ENCODE assay signal across 1 cellular context in the genomic region with DNA sequence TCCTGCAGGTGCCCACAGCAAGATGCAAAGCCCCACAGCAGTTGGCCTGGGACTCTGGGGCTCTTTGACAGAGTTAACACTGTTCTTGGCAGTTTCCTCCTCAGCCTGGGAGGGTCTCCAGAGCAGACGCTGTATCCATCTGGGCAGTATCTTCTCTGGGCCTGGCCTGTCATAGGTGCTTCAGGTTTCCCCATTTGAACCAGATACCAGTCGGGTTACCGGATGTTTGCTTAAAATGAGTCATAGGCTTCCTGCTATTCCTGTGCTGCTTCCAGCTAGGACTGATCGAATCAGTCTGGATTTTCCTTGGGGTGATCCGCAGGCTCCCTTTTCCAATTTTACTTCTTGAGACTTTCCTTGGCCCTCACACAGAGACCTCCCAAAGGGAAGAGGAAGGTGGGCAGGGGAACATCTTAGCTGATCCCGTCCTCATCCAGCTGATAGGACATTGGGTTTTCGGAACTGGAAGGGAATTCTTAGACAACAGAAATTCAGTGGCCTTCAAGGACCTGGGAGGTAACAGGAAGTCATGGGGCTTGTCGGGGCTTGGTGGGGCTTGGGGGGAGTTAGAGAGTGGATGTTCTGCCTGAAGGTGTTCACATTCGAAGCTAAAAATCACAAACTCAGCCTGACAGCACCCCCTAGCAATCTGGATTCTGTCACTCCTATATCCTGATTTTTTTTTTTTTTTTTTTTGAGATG.
TF ChIP-seq lines count a peak whose summit lies in the region.

No MANE protein-coding gene starts in this region.

TF ChIP-seq in HepG2, 621 proteins besides CTCF, POLR2A, EP300 and RAD21 (continued from another document):
- TF ChIP-seq, protein P1, sequence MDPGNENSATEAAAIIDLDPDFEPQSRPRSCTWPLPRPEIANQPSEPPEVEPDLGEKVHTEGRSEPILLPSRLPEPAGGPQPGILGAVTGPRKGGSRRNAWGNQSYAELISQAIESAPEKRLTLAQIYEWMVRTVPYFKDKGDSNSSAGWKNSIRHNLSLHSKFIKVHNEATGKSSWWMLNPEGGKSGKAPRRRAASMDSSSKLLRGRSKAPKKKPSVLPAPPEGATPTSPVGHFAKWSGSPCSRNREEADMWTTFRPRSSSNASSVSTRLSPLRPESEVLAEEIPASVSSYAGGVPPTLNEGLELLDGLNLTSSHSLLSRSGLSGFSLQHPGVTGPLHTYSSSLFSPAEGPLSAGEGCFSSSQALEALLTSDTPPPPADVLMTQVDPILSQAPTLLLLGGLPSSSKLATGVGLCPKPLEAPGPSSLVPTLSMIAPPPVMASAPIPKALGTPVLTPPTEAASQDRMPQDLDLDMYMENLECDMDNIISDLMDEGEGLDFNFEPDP (CRISPR knock-in tag; conservative IDR thresholded peaks at IDR 0.05) = no peak
- TF ChIP-seq HOXA9 (CRISPR knock-in tag; IDR thresholded peaks at IDR 0.05; ENCODE audit: borderline replicate concordance) (no peak), ZNF709 (CRISPR knock-in tag; IDR thresholded peaks at IDR 0.05) (no peak), ZSCAN22 (CRISPR knock-in tag; IDR thresholded peaks at IDR 0.05) (no peak), FIP1L1 (IDR thresholded peaks at IDR 0.05; ENCODE audit: borderline replicate concordance, insufficient read depth, low read depth, low read length) (no peak), PCBP2 (optimal IDR thresholded peaks at IDR 0.05; ENCODE audit: low read depth, low read length, poor library complexity, severe bottlenecking) (no peak), ZMYM2 (CRISPR knock-in tag; IDR thresholded peaks at IDR 0.05) (no peak), ZNF225 (CRISPR knock-in tag; IDR thresholded peaks at IDR 0.05) (no peak), MAZ (IDR thresholded peaks at IDR 0.05; ENCODE audit: borderline replicate concordance, low read depth, low read length) (no peak), MAZ (CRISPR knock-in tag; IDR thresholded peaks at IDR 0.05; ENCODE audit: low read depth) (no peak), ZNF296 (CRISPR knock-in tag; conservative IDR thresholded peaks at IDR 0.05) (no peak), SMARCE1 (IDR thresholded peaks at IDR 0.05; ENCODE audit: borderline replicate concordance) (no peak), FOXA1 (IDR thresholded peaks at IDR 0.05) (no peak), FOXA1 (CRISPR knock-in tag; IDR thresholded peaks at IDR 0.05) (peak; percentile 92), RXRB (CRISPR knock-in tag; IDR thresholded peaks at IDR 0.05; ENCODE audit: borderline replicate concordance) (peak; percentile 75; the same call in 1 of the 2 replicates), ARHGAP35 (CRISPR knock-in tag; IDR thresholded peaks at IDR 0.05; ENCODE audit: borderline replicate concordance) (no peak), SETDB1 (CRISPR knock-in tag; IDR thresholded peaks at IDR 0.05; ENCODE audit: borderline replicate concordance) (no peak), CAMTA2 (CRISPR knock-in tag; IDR thresholded peaks at IDR 0.05; ENCODE audit: borderline replicate concordance) (no peak), NFKB2 (CRISPR knock-in tag; IDR thresholded peaks at IDR 0.05; ENCODE audit: borderline replicate concordance) (no peak)
- TF ChIP-seq, protein P2, sequence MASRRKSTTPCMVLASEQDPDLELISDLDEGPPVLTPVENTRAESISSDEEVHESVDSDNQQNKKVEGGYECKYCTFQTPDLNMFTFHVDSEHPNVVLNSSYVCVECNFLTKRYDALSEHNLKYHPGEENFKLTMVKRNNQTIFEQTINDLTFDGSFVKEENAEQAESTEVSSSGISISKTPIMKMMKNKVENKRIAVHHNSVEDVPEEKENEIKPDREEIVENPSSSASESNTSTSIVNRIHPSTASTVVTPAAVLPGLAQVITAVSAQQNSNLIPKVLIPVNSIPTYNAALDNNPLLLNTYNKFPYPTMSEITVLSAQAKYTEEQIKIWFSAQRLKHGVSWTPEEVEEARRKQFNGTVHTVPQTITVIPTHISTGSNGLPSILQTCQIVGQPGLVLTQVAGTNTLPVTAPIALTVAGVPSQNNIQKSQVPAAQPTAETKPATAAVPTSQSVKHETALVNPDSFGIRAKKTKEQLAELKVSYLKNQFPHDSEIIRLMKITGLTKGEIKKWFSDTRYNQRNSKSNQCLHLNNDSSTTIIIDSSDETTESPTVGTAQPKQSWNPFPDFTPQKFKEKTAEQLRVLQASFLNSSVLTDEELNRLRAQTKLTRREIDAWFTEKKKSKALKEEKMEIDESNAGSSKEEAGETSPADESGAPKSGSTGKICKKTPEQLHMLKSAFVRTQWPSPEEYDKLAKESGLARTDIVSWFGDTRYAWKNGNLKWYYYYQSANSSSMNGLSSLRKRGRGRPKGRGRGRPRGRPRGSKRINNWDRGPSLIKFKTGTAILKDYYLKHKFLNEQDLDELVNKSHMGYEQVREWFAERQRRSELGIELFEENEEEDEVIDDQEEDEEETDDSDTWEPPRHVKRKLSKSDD (CRISPR knock-in tag; IDR thresholded peaks at IDR 0.05; ENCODE audit: low read depth) = no peak
- TF ChIP-seq, protein P3, sequence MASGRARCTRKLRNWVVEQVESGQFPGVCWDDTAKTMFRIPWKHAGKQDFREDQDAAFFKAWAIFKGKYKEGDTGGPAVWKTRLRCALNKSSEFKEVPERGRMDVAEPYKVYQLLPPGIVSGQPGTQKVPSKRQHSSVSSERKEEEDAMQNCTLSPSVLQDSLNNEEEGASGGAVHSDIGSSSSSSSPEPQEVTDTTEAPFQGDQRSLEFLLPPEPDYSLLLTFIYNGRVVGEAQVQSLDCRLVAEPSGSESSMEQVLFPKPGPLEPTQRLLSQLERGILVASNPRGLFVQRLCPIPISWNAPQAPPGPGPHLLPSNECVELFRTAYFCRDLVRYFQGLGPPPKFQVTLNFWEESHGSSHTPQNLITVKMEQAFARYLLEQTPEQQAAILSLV (CRISPR knock-in tag; IDR thresholded peaks at IDR 0.05; ENCODE audit: borderline replicate concordance) = no peak
- TF ChIP-seq, protein P4, sequence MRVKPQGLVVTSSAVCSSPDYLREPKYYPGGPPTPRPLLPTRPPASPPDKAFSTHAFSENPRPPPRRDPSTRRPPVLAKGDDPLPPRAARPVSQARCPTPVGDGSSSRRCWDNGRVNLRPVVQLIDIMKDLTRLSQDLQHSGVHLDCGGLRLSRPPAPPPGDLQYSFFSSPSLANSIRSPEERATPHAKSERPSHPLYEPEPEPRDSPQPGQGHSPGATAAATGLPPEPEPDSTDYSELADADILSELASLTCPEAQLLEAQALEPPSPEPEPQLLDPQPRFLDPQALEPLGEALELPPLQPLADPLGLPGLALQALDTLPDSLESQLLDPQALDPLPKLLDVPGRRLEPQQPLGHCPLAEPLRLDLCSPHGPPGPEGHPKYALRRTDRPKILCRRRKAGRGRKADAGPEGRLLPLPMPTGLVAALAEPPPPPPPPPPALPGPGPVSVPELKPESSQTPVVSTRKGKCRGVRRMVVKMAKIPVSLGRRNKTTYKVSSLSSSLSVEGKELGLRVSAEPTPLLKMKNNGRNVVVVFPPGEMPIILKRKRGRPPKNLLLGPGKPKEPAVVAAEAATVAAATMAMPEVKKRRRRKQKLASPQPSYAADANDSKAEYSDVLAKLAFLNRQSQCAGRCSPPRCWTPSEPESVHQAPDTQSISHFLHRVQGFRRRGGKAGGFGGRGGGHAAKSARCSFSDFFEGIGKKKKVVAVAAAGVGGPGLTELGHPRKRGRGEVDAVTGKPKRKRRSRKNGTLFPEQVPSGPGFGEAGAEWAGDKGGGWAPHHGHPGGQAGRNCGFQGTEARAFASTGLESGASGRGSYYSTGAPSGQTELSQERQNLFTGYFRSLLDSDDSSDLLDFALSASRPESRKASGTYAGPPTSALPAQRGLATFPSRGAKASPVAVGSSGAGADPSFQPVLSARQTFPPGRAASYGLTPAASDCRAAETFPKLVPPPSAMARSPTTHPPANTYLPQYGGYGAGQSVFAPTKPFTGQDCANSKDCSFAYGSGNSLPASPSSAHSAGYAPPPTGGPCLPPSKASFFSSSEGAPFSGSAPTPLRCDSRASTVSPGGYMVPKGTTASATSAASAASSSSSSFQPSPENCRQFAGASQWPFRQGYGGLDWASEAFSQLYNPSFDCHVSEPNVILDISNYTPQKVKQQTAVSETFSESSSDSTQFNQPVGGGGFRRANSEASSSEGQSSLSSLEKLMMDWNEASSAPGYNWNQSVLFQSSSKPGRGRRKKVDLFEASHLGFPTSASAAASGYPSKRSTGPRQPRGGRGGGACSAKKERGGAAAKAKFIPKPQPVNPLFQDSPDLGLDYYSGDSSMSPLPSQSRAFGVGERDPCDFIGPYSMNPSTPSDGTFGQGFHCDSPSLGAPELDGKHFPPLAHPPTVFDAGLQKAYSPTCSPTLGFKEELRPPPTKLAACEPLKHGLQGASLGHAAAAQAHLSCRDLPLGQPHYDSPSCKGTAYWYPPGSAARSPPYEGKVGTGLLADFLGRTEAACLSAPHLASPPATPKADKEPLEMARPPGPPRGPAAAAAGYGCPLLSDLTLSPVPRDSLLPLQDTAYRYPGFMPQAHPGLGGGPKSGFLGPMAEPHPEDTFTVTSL (CRISPR knock-in tag; IDR thresholded peaks at IDR 0.05; ENCODE audit: borderline replicate concordance) = peak; percentile 9; the same call in 1 of the 2 replicates
- TF ChIP-seq, protein P5, sequence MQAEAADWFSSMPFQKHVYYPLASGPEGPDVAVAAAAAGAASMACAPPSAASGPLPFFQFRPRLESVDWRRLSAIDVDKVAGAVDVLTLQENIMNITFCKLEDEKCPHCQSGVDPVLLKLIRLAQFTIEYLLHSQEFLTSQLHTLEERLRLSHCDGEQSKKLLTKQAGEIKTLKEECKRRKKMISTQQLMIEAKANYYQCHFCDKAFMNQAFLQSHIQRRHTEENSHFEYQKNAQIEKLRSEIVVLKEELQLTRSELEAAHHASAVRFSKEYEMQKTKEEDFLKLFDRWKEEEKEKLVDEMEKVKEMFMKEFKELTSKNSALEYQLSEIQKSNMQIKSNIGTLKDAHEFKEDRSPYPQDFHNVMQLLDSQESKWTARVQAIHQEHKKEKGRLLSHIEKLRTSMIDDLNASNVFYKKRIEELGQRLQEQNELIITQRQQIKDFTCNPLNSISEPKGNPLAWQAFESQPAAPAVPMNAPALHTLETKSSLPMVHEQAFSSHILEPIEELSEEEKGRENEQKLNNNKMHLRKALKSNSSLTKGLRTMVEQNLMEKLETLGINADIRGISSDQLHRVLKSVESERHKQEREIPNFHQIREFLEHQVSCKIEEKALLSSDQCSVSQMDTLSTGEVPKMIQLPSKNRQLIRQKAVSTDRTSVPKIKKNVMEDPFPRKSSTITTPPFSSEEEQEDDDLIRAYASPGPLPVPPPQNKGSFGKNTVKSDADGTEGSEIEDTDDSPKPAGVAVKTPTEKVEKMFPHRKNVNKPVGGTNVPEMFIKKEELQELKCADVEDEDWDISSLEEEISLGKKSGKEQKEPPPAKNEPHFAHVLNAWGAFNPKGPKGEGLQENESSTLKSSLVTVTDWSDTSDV (CRISPR knock-in tag; IDR thresholded peaks at IDR 0.05) = no peak
- TF ChIP-seq, protein P6, sequence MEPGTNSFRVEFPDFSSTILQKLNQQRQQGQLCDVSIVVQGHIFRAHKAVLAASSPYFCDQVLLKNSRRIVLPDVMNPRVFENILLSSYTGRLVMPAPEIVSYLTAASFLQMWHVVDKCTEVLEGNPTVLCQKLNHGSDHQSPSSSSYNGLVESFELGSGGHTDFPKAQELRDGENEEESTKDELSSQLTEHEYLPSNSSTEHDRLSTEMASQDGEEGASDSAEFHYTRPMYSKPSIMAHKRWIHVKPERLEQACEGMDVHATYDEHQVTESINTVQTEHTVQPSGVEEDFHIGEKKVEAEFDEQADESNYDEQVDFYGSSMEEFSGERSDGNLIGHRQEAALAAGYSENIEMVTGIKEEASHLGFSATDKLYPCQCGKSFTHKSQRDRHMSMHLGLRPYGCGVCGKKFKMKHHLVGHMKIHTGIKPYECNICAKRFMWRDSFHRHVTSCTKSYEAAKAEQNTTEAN (CRISPR knock-in tag; conservative IDR thresholded peaks at IDR 0.05) = no peak
- TF ChIP-seq, protein P7, sequence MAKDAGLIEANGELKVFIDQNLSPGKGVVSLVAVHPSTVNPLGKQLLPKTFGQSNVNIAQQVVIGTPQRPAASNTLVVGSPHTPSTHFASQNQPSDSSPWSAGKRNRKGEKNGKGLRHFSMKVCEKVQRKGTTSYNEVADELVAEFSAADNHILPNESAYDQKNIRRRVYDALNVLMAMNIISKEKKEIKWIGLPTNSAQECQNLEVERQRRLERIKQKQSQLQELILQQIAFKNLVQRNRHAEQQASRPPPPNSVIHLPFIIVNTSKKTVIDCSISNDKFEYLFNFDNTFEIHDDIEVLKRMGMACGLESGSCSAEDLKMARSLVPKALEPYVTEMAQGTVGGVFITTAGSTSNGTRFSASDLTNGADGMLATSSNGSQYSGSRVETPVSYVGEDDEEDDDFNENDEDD (CRISPR knock-in tag; IDR thresholded peaks at IDR 0.05; ENCODE audit: borderline replicate concordance) = no peak
